Comparison of ENCODE assay signal across 1 cellular context in genomic region chr2:19256239-19256638, GRCh38.
TF ChIP-seq lines count a peak whose summit lies in the region.

No MANE protein-coding gene starts in this region.

TF ChIP-seq in SK-N-SH treated with all-trans-retinoic acid at 6 μM for 48 hours, 23 proteins besides CTCF, POLR2A, EP300 and RAD21 (continued from another document):
- no peak for TF ChIP-seq GLIS3 (CRISPR knock-in tag; IDR thresholded peaks at IDR 0.05)
- no peak for TF ChIP-seq ZNF565 (CRISPR knock-in tag; conservative IDR thresholded peaks at IDR 0.05; ENCODE audit: low read depth)
- TF ChIP-seq POU6F1 (CRISPR knock-in tag; IDR thresholded peaks at IDR 0.05; ENCODE audit: borderline replicate concordance, low read depth): peak; percentile 51; the same call in 1 of the 2 replicates
- no peak for TF ChIP-seq ZFP3 (CRISPR knock-in tag; IDR thresholded peaks at IDR 0.05)
- no peak for TF ChIP-seq ESRRG (CRISPR knock-in tag; IDR thresholded peaks at IDR 0.05)
- TF ChIP-seq ZNF70 (CRISPR knock-in tag; IDR thresholded peaks at IDR 0.05): no peak
- TF ChIP-seq PPARA (CRISPR knock-in tag; IDR thresholded peaks at IDR 0.05; ENCODE audit: borderline replicate concordance): no peak
